12 cellular contexts compared by ENCODE assay signal in genomic region chr6:34288581-34288980, GRCh38. TPM values are rescaled to one million over a fixed set of nuclear protein-coding genes. Genes with fewer than 3 reads are reported as not detected.
A peak's percentile ranks its signal among the peaks of the same experiment; 100 is the strongest.
DNase-seq lines count a peak whose midpoint lies in the region; ATAC-seq and TF ChIP-seq lines count a peak whose summit lies in the region.
"Had no signal": no experiment of that assay in that cellular context is flagged by ENCODE, and none has a peak within 500 bp of the region (broad histone marks: within the 10 kb centered on the region; RNA-seq: fewer than 3 reads in every experiment).

No MANE protein-coding gene starts in this region.

- peak overlapping the region in 8 of 10 donors; percentile 6 to 64 (median 50) for H3K27ac ChIP-seq in heart right ventricle
- H3K27ac ChIP-seq in tibial artery, result no peak overlapping the region
- H3K27ac ChIP-seq in CD4-positive, alpha-beta memory T cell (ENCODE audit: low read depth, low read length), result no peak overlapping the region

- intact Hi-C loops in heart right ventricle (cut with DNase I) (no loop called here), left ventricle myocardium superior (cut with micrococcal nuclease) (no loop called here), tibial artery (cut with DNase I; ENCODE audit: low total_unique reads) (no loop called here)
- intact Hi-C loops in activated T-helper 1 cell treated with anti-CD3 and anti-CD28 coated beads, Interleukin-12 subunit alpha, Interleukin-12 subunit beta, Interleukin-2, Interleukin-4 antibody, amounts not matched to agents 30 ng/mL and 10 ng/mL and 1 ng/mL, durations not matched to agents 14 hours and 24 hours and 36 hours (cut with micrococcal nuclease), result loop anchor here (1.0 kb wide), 1 partner anchor 103 kb away; no protein-coding TSS in a partner anchor
- intact Hi-C loops in CD4-positive, alpha-beta memory T cell (cut with micrococcal nuclease), result no loop called here

- DNase-seq in heart right ventricle, result no peak
- no peak for DNase-seq in left ventricle myocardium superior
- peak; percentile 16 for DNase-seq in activated T-helper 1 cell treated with anti-CD3 and anti-CD28 coated beads, Interleukin-12 subunit alpha, Interleukin-12 subunit beta, Interleukin-2, Interleukin-4 antibody, amounts not matched to agents 30 ng/mL and 10 ng/mL and 1 ng/mL, durations not matched to agents 14 hours and 24 hours and 36 hours (ENCODE audit: low spot score)
- DNase-seq in stimulated activated effector memory CD8-positive, alpha-beta T cell treated with anti-CD3 and anti-CD28 coated beads, Interleukin-12 subunit alpha, Interleukin-12 subunit beta, amount 100 ng/mL, for 72 hours (ENCODE audit: low spot score in 2 of 2), result peak in 1 of 2 donors; percentile 54
- DNase-seq in tibial artery, result no peak
- no peak for DNase-seq in CD4-positive, alpha-beta memory T cell
- DNase-seq: endodermal cell, GOT3, left lung, NCI-H2029 treated with DMSO at 0.1 percent for 48 hours had no signal

- no peaks in the 10 kb centered on the region for H3K27me3 Mint-ChIP-seq in activated T-helper 1 cell treated with anti-CD3 and anti-CD28 coated beads, Interleukin-12 subunit alpha, Interleukin-12 subunit beta, Interleukin-2, Interleukin-4 antibody, amounts not matched to agents 30 ng/mL and 10 ng/mL and 1 ng/mL, durations not matched to agents 14 hours and 24 hours and 36 hours (ENCODE audit: insufficient read depth)
- H3K27me3 Mint-ChIP-seq in CD4-positive, alpha-beta memory T cell, result no peaks in the 10 kb centered on the region

- H3K9me3 ChIP-seq in heart right ventricle (no peaks in the 10 kb centered on the region), tibial artery (no peaks in the 10 kb centered on the region)
- no peaks in the 10 kb centered on the region for H3K9me3 ChIP-seq in CD4-positive, alpha-beta memory T cell (ENCODE audit: control insufficient read depth in 1 of 2, low read length in 2 of 2)
- H3K9me3 ChIP-seq: left lung had no signal

- H3K36me3 ChIP-seq in heart right ventricle (peaks cover 0 to 58% (median 15%) of the 10 kb centered on the region in 9 donors), tibial artery (peaks cover 16 to 36% (median 18%) of the 10 kb centered on the region in 3 donors)
- peaks cover 10% of the 10 kb centered on the region for H3K36me3 ChIP-seq in CD4-positive, alpha-beta memory T cell (ENCODE audit: insufficient read depth, low read length)

- H3K9me3 Mint-ChIP-seq in activated T-helper 1 cell treated with anti-CD3 and anti-CD28 coated beads, Interleukin-12 subunit alpha, Interleukin-12 subunit beta, Interleukin-2, Interleukin-4 antibody, amounts not matched to agents 30 ng/mL and 10 ng/mL and 1 ng/mL, durations not matched to agents 14 hours and 24 hours and 36 hours, result no peaks in the 10 kb centered on the region
- H3K9me3 Mint-ChIP-seq in stimulated activated effector memory CD8-positive, alpha-beta T cell treated with anti-CD3 and anti-CD28 coated beads, Interleukin-12 subunit alpha, Interleukin-12 subunit beta, amount 100 ng/mL, for 72 hours, result no peaks in the 10 kb centered on the region
- H3K9me3 Mint-ChIP-seq in CD4-positive, alpha-beta memory T cell, result no peaks in the 10 kb centered on the region
- H3K9me3 Mint-ChIP-seq: endodermal cell had no signal

- H3K4me3 Mint-ChIP-seq in activated T-helper 1 cell treated with anti-CD3 and anti-CD28 coated beads, Interleukin-12 subunit alpha, Interleukin-12 subunit beta, Interleukin-2, Interleukin-4 antibody, amounts not matched to agents 30 ng/mL and 10 ng/mL and 1 ng/mL, durations not matched to agents 14 hours and 24 hours and 36 hours, result no peak overlapping the region
- H3K4me3 Mint-ChIP-seq in stimulated activated effector memory CD8-positive, alpha-beta T cell treated with anti-CD3 and anti-CD28 coated beads, Interleukin-12 subunit alpha, Interleukin-12 subunit beta, amount 100 ng/mL, for 72 hours, result no peak overlapping the region
- H3K4me3 Mint-ChIP-seq in CD4-positive, alpha-beta memory T cell, result no peak overlapping the region
- H3K4me3 Mint-ChIP-seq: endodermal cell had no signal

- ATAC-seq in heart right ventricle (no peak), left ventricle myocardium superior (no peak), HG02798 (IDR thresholded peaks at IDR 0.05; ENCODE audit: poor library complexity, unreplicated experiment) (peak; percentile 51), GM18909 (IDR thresholded peaks at IDR 0.05; ENCODE audit: poor library complexity, unreplicated experiment) (no peak)
- peak; percentile 66 for ATAC-seq in stimulated activated effector memory CD8-positive, alpha-beta T cell treated with anti-CD3 and anti-CD28 coated beads, Interleukin-12 subunit alpha, Interleukin-12 subunit beta, amount 100 ng/mL, for 72 hours
- ATAC-seq: left lung had no signal

- WGBS in heart right ventricle, 2 donors, result 36 to 51% methylated on average over 5 of the region's 5 CpGs

- POLR2A ChIA-PET in CD4-positive, alpha-beta memory T cell (lab: Charles Lee; ENCODE audit: partially characterized antibody), result no interaction called here

- CTCF ChIA-PET in CD4-positive, alpha-beta memory T cell (lab: Charles Lee; ENCODE audit: partially characterized antibody), result interaction anchor here (0.6 to 1.2 kb wide), 2 partner anchors 15 to 17 kb away, joined by 3 to 4 read pairs; no protein-coding TSS in a partner anchor

- H3K4me3 ChIP-seq in heart right ventricle, result no peak overlapping the region
- no peak overlapping the region for H3K4me3 ChIP-seq in tibial artery
- no peak overlapping the region for H3K4me3 ChIP-seq in CD4-positive, alpha-beta memory T cell (ENCODE audit: low read length in 2 of 2)
- H3K4me3 ChIP-seq: left lung had no signal

- no peaks in the 10 kb centered on the region for H3K27me3 ChIP-seq in heart right ventricle
- no peaks in the 10 kb centered on the region for H3K27me3 ChIP-seq in tibial artery
- no peaks in the 10 kb centered on the region for H3K27me3 ChIP-seq in CD4-positive, alpha-beta memory T cell (ENCODE audit: insufficient read depth, low read length)
- H3K27me3 ChIP-seq: left lung had no signal

- H3K27ac Mint-ChIP-seq in activated T-helper 1 cell treated with anti-CD3 and anti-CD28 coated beads, Interleukin-12 subunit alpha, Interleukin-12 subunit beta, Interleukin-2, Interleukin-4 antibody, amounts not matched to agents 30 ng/mL and 10 ng/mL and 1 ng/mL, durations not matched to agents 14 hours and 24 hours and 36 hours, result peak overlapping the region; percentile 79
- peak overlapping the region; percentile 72 for H3K27ac Mint-ChIP-seq in stimulated activated effector memory CD8-positive, alpha-beta T cell treated with anti-CD3 and anti-CD28 coated beads, Interleukin-12 subunit alpha, Interleukin-12 subunit beta, amount 100 ng/mL, for 72 hours
- H3K27ac Mint-ChIP-seq in CD4-positive, alpha-beta memory T cell, result peak overlapping the region in 1 of 7 donors; percentile 9
- H3K27ac Mint-ChIP-seq: endodermal cell had no signal

- peaks cover 26% of the 10 kb centered on the region for H3K36me3 Mint-ChIP-seq in activated T-helper 1 cell treated with anti-CD3 and anti-CD28 coated beads, Interleukin-12 subunit alpha, Interleukin-12 subunit beta, Interleukin-2, Interleukin-4 antibody, amounts not matched to agents 30 ng/mL and 10 ng/mL and 1 ng/mL, durations not matched to agents 14 hours and 24 hours and 36 hours (ENCODE audit: low read depth)
- peaks cover 57% of the 10 kb centered on the region for H3K36me3 Mint-ChIP-seq in stimulated activated effector memory CD8-positive, alpha-beta T cell treated with anti-CD3 and anti-CD28 coated beads, Interleukin-12 subunit alpha, Interleukin-12 subunit beta, amount 100 ng/mL, for 72 hours
- peaks cover 40 to 52% of the 10 kb centered on the region in 2 donors for H3K36me3 Mint-ChIP-seq in CD4-positive, alpha-beta memory T cell

- TF ChIP-seq CTCF in heart right ventricle (IDR thresholded peaks at IDR 0.05) (no peak), tibial artery (IDR thresholded peaks at IDR 0.05) (no peak)

- H3K4me1 ChIP-seq in heart right ventricle, result peaks cover 3 to 65% (median 56%) of the 10 kb centered on the region in 9 donors
- H3K4me1 ChIP-seq in tibial artery, result peaks cover 0 to 16% (median 0%) of the 10 kb centered on the region in 4 donors
- no peaks in the 10 kb centered on the region for H3K4me1 ChIP-seq in CD4-positive, alpha-beta memory T cell (ENCODE audit: insufficient read depth, low read length)

- H3K4me1 Mint-ChIP-seq in activated T-helper 1 cell treated with anti-CD3 and anti-CD28 coated beads, Interleukin-12 subunit alpha, Interleukin-12 subunit beta, Interleukin-2, Interleukin-4 antibody, amounts not matched to agents 30 ng/mL and 10 ng/mL and 1 ng/mL, durations not matched to agents 14 hours and 24 hours and 36 hours (ENCODE audit: low read depth), result peaks cover 26% of the 10 kb centered on the region
- H3K4me1 Mint-ChIP-seq in stimulated activated effector memory CD8-positive, alpha-beta T cell treated with anti-CD3 and anti-CD28 coated beads, Interleukin-12 subunit alpha, Interleukin-12 subunit beta, amount 100 ng/mL, for 72 hours, result no peaks in the 10 kb centered on the region
- peaks cover 0 to 13% (median 4%) of the 10 kb centered on the region in 4 donors for H3K4me1 Mint-ChIP-seq in CD4-positive, alpha-beta memory T cell
- H3K4me1 Mint-ChIP-seq: endodermal cell had no signal

RNA-seq across cellular contexts. Expression of gene SMIM29, which starts 39.8 kb away (rescaled TPM):
- total RNA-seq in heart right ventricle (10 to 100 TPM; 16.0 to 29.1 (median 24.2) TPM), left ventricle myocardium superior (19.7 TPM)
- polyA plus RNA-seq in heart right ventricle, result 10 to 100 TPM; 51.5 to 78.2 TPM
- 14.3 and 15.0 TPM in 2 replicates for total RNA-seq in activated T-helper 1 cell treated with anti-CD3 and anti-CD28 coated beads, Interleukin-12 subunit alpha, Interleukin-12 subunit beta, Interleukin-2, Interleukin-4 antibody, amounts not matched to agents 30 ng/mL and 10 ng/mL and 1 ng/mL, durations not matched to agents 14 hours and 24 hours and 36 hours
- total RNA-seq in CD4-positive, alpha-beta memory T cell, result 10 to 100 TPM; 29.7 to 30.1 TPM
- polyA plus RNA-seq in CD4-positive, alpha-beta memory T cell, result 10 to 100 TPM; 51.5 to 66.5 TPM

RNA-seq across cellular contexts. Expression of gene HMGA1, which starts 51.9 kb away (rescaled TPM):
- total RNA-seq in heart right ventricle (10 to 100 TPM; 33.9 to 54.9 (median 41.3) TPM), left ventricle myocardium superior (51.9 TPM)
- polyA plus RNA-seq in heart right ventricle, result 10 to 100 TPM; 14.2 to 41.0 TPM
- 415 and 438 TPM in 2 replicates for total RNA-seq in activated T-helper 1 cell treated with anti-CD3 and anti-CD28 coated beads, Interleukin-12 subunit alpha, Interleukin-12 subunit beta, Interleukin-2, Interleukin-4 antibody, amounts not matched to agents 30 ng/mL and 10 ng/mL and 1 ng/mL, durations not matched to agents 14 hours and 24 hours and 36 hours
- 10 to 100 TPM; 74.7 to 77.5 TPM for total RNA-seq in CD4-positive, alpha-beta memory T cell
- 10 to 100 TPM; 25.4 to 40.8 TPM for polyA plus RNA-seq in CD4-positive, alpha-beta memory T cell

Comparison
In these comparisons a context has a peak if more than half of its experiments do, and no peak if none do; other contexts are left out.
1. ATAC-seq: peak in HG02798 (single experiment) and stimulated activated effector memory CD8-positive, alpha-beta T cell treated with anti-CD3 and anti-CD28 coated beads, Interleukin-12 subunit alpha, Interleukin-12 subunit beta, amount 100 ng/mL, for 72 hours (single experiment); none in heart right ventricle (0 of 8), left ventricle myocardium superior (single experiment) and GM18909 (single experiment).
2. H3K27ac ChIP-seq: peak in heart right ventricle (8 of 10); none in tibial artery (0 of 2) and CD4-positive, alpha-beta memory T cell (single experiment).